1 cellular context compared by ENCODE assay signal in genomic region chr9:78866228-78867132, GRCh38.
TF ChIP-seq lines count a peak whose summit lies in the region.

No MANE protein-coding gene starts in this region.

TF ChIP-seq in IMR-90, 13 proteins besides CTCF, POLR2A, EP300 and RAD21:
- peak; percentile 89 for TF ChIP-seq BHLHE40 (IDR thresholded peaks at IDR 0.05; ENCODE audit: low read depth, low read length)
- TF ChIP-seq NFE2L2 (IDR thresholded peaks at IDR 0.05; ENCODE audit: low read depth, low read length): no peak
- TF ChIP-seq USF2 (IDR thresholded peaks at IDR 0.05; ENCODE audit: low read depth, low read length): no peak
- no peak for TF ChIP-seq CHD1 (IDR thresholded peaks at IDR 0.05; ENCODE audit: low read depth, low read length)
- peak; percentile 58; the same call in 1 of the 2 replicates for TF ChIP-seq CEBPB (IDR thresholded peaks at IDR 0.05; ENCODE audit: low read depth, low read length)
- TF ChIP-seq RCOR1 (IDR thresholded peaks at IDR 0.05; ENCODE audit: insufficient replicate concordance, low read length): no peak
- peak; percentile 27; the same call in 1 of the 2 replicates for TF ChIP-seq MAFK (IDR thresholded peaks at IDR 0.05; ENCODE audit: low read depth, low read length)
- TF ChIP-seq FOS (IDR thresholded peaks at IDR 0.05; ENCODE audit: low read depth, low read length): peak; percentile 98
- TF ChIP-seq RFX5 (IDR thresholded peaks at IDR 0.05; ENCODE audit: low read depth, low read length): no peak
- no peak for TF ChIP-seq ELK1 (IDR thresholded peaks at IDR 0.05; ENCODE audit: borderline replicate concordance, low read depth, low read length)
- no peak for TF ChIP-seq SMC3 (IDR thresholded peaks at IDR 0.05; ENCODE audit: low read depth, low read length)
TF ChIP-seq in IMR-90: peak in this region for 4.
